In the genomic region with DNA sequence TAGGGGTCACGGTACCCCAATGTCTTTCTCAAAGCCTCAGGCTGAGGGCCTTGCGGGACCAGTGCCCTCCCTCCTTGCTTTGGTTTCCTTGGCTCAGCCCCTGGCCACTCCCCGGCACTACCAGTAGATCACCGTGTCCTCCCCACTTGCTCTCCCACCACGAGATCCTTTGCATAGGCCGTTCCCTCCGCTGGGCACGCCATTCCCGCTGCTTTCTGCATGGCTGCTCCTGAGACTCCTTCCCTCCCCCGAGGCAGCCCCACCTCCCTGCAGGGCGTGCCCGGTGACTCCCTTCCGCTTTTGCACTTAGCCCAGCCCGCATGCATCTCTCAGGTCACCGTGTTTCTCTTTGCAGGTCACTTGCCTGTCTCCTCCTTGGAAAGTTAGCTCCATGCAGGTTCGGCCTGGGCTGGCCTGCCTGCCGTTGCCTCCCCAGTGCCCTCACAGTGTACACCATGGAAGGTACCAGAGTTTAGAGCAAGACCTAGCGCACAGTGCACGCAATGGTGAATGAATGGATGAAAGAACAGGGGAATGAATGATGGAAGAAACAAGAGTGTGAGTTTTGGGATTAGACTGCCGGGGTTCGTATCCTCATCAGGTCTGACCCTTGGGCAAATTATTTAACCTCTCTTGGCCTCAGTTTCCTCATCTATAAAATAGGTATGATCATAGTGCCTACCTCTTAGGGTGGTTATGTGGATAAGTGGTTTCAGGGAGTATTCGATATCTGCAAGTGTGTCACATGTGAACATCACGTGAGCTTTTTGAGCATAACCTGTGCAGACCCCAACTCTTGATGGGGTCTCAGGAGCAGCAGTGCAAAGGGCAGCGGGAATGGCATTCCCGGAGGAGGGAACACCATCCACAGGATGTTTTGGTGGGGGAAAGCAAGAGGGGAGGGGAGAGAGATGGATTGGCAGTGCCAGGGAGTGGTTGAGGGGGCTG, we compare ENCODE assay signal across 1 cellular context.
A peak's percentile ranks its signal among the peaks of the same experiment; 100 is the strongest.
TF ChIP-seq lines count a peak whose summit lies in the region.

No MANE protein-coding gene starts in this region.

TF ChIP-seq in GM12878, 131 proteins besides CTCF, POLR2A, EP300 and RAD21:
- TF ChIP-seq HCFC1 (IDR thresholded peaks at IDR 0.05; ENCODE audit: low read length) (0 out of 2 replicates have a peak, but pooled peaks have one; percentile 15), E2F4 (IDR thresholded peaks at IDR 0.05; ENCODE audit: low read depth, low read length) (no peak), SPI1 (IDR thresholded peaks at IDR 0.05; ENCODE audit: borderline replicate concordance, insufficient read depth, low read depth, low read length) (peak; percentile 44; the same call in 1 of the 2 replicates), PAX5 (IDR thresholded peaks at IDR 0.05; ENCODE audit: borderline replicate concordance, low read depth, low read length) (peak; percentile 82)
